In the genomic region with DNA sequence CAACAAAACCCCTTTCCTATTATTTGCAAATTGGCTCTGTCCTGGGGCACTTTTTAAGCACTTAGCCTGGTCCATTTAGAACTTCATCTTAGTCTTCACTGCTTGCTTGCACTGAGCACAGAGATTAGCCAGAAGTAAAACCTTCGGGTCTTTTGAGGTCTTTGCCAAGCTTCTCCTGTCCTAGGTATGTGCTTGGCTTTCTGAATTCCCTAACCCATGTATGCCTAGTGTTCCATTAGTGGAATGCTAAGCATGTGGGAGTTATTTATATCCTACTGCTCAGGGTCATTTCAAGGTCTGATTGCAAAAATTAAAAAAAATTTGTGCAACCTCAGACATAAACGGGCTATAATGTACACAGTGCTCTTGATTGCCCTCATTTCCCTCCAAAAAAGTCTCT, we compare ENCODE assay signal across 21 cellular contexts. TPM values are rescaled to one million over a fixed set of nuclear protein-coding genes. Genes with fewer than 3 reads are reported as not detected.
DNase-seq lines count a peak whose midpoint lies in the region; ATAC-seq and TF ChIP-seq lines count a peak whose summit lies in the region.
"Had no signal": no experiment of that assay in that cellular context is flagged by ENCODE, and none has a peak within 500 bp of the region (broad histone marks: within the 10 kb centered on the region; RNA-seq: fewer than 3 reads in every experiment).

No MANE protein-coding gene starts in this region.

- TF ChIP-seq CTCF in choroid plexus epithelial cell (conservative IDR thresholded peaks at IDR 0.05; ENCODE audit: low read depth, low read length) = no peak

- no peaks in the 10 kb centered on the region for H3K27me3 ChIP-seq in right cardiac atrium (ENCODE audit: control insufficient read depth, insufficient read depth)
- H3K27me3 ChIP-seq: BLaER1 had no signal

- peaks cover 15% of the 10 kb centered on the region for H3K9me3 ChIP-seq in right cardiac atrium (ENCODE audit: control insufficient read depth, low read length)

- intact Hi-C loops in Right ventricle myocardium inferior (cut with DNase I) = no loop called here
- intact Hi-C loops in right cardiac atrium (cut with DNase I) = no loop called here
- intact Hi-C loops in left ventricle myocardium superior (cut with micrococcal nuclease) = no loop called here
- intact Hi-C loops in cardiac septum (cut with DNase I) = no loop called here

- ATAC-seq in Right ventricle myocardium inferior (peak; percentile 52), right cardiac atrium (no peak), left ventricle myocardium superior (peak; percentile 45), GM18520 (IDR thresholded peaks at IDR 0.05; ENCODE audit: unreplicated experiment) (no peak)
- ATAC-seq: CD8-positive, alpha-beta T cell; GM12878 had no signal

- DNase-seq in Right ventricle myocardium inferior (ENCODE audit: missing footprints) (no peak), right cardiac atrium (no peak), left ventricle myocardium superior (no peak), cardiac septum (ENCODE audit: low spot score) (no peak), choroid plexus epithelial cell (ENCODE audit: low read depth) (peak; percentile 10), SK-N-DZ (ENCODE audit: low spot score) (no peak)
- DNase-seq: Caco-2; CD4-positive, CD25-positive, alpha-beta regulatory T cell; CD8-positive, alpha-beta T cell; DMS153; DND-41; EL; GDM1; GM23248; H7; HCEC 1CT had no signal

- no peak overlapping the region for H3K27ac ChIP-seq in right cardiac atrium (ENCODE audit: low read length)
- H3K27ac ChIP-seq: 22Rv1, BLaER1, C4-2B, GM23248 had no signal

- H3K4me3 ChIP-seq in right cardiac atrium (ENCODE audit: low read length) = no peak overlapping the region
- H3K4me3 ChIP-seq in choroid plexus epithelial cell (ENCODE audit: low read depth, low read length) = no peak overlapping the region
- H3K4me3 ChIP-seq: BLaER1, GM12878, GM23248 had no signal

- WGBS in right cardiac atrium = 71% methylated on average over 2 of the region's 2 CpGs

- no peaks in the 10 kb centered on the region for H3K4me1 ChIP-seq in right cardiac atrium (ENCODE audit: control insufficient read depth, insufficient read depth, low read length)
- H3K4me1 ChIP-seq: BLaER1, Caco-2 had no signal

RNA-seq across cellular contexts. Expression of a gene that starts 18.0 kb away (rescaled TPM):
- total RNA-seq in Right ventricle myocardium inferior (7.3 TPM), right cardiac atrium (10 to 100 TPM; 10.3 to 12.8 (median 11.8) TPM), left ventricle myocardium superior (9.8 TPM), cardiac septum (9.4 TPM)
- 5.5 TPM for polyA plus RNA-seq in right cardiac atrium
- 7.7 and 23.2 TPM in 2 replicates for polyA plus RNA-seq in SK-N-DZ (2014; cell fraction: cytosol; rRNA removed)
- polyA plus RNA-seq in SK-N-DZ (2014; cell fraction: nucleus; rRNA removed) = 24.5 and 31.9 TPM in 2 replicates

Comparison
In these comparisons a context has a peak if more than half of its experiments do, and no peak if none do; other contexts are left out.
1. ATAC-seq: peak in Right ventricle myocardium inferior (single experiment) and left ventricle myocardium superior (single experiment); none in right cardiac atrium (0 of 2) and GM18520 (single experiment).